ENCODE assay signal across 20 cellular contexts in the genomic region with DNA sequence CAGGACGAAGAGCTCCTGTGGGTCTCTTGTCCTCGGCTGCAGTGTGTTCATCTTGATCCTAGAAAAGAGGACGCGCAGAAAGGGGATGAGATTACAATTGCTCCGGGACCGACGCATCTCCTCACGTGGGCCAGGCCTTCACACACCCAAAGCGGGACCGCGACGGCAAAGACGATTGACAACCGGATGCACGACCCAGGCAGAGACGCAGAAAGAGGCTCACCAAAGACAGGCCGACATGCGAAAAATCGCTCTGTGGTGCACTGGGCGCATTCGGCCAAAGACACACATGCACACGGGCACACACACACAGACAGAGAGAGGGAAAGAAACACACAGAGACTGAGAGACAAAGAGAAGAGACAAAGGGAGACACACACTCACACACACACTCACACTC.
"Had no signal": no experiment of that assay in that cellular context is flagged by ENCODE, and none has a peak within 500 bp of the region (broad histone marks: within the 10 kb centered on the region; RNA-seq: fewer than 3 reads in every experiment).

No MANE protein-coding gene starts in this region.

- H3K4me3 Mint-ChIP-seq: endodermal cell; nephron; stimulated activated effector memory CD8-positive, alpha-beta T cell treated with anti-CD3 and anti-CD28 coated beads, Interleukin-12 subunit alpha, Interleukin-12 subunit beta, amount 100 ng/mL, for 72 hours; T-helper 17 cell had no signal

- H3K4me1 ChIP-seq: breast epithelium, esophagus squamous epithelium, gastrocnemius medialis, psoas muscle, right atrium auricular region, transverse colon, vagina had no signal

- H3K27me3 Mint-ChIP-seq: T-helper 17 cell had no signal

- H3K4me1 Mint-ChIP-seq: endodermal cell, nephron, T-helper 17 cell had no signal

- H3K4me3 ChIP-seq: breast epithelium, coronary artery, esophagus squamous epithelium, gastrocnemius medialis, ovary, psoas muscle, right atrium auricular region, skin epidermis, transverse colon, vagina had no signal

- DNase-seq: amniotic stem cell, cerebellar nuclear complex, endodermal cell, esophagus squamous epithelium, gastrocnemius medialis, hypothalamus, mesenchymal stem cell, psoas muscle, transverse colon had no signal

- ATAC-seq: activated CD4-positive, CD25-positive, alpha-beta regulatory T cell treated with anti-CD3 and anti-CD28 coated beads, Interleukin-2, amount 50 U/mL, for 24 hours; gastrocnemius medialis; psoas muscle; T-helper 17 cell had no signal

- H3K27me3 ChIP-seq: breast epithelium, esophagus squamous epithelium, gastrocnemius medialis, neutrophil, ovary, right atrium auricular region, transverse colon, vagina had no signal

- H3K27ac Mint-ChIP-seq: endodermal cell; nephron; stimulated activated effector memory CD8-positive, alpha-beta T cell treated with anti-CD3 and anti-CD28 coated beads, Interleukin-12 subunit alpha, Interleukin-12 subunit beta, amount 100 ng/mL, for 72 hours; T-helper 17 cell had no signal

- H3K9me3 ChIP-seq: esophagus squamous epithelium, gastrocnemius medialis, neutrophil, ovary, psoas muscle, right atrium auricular region, transverse colon, vagina had no signal

- H3K36me3 ChIP-seq: breast epithelium, esophagus squamous epithelium, gastrocnemius medialis, neutrophil, ovary, right atrium auricular region, transverse colon, vagina had no signal

- H3K36me3 Mint-ChIP-seq: stimulated activated effector memory CD8-positive, alpha-beta T cell treated with anti-CD3 and anti-CD28 coated beads, Interleukin-12 subunit alpha, Interleukin-12 subunit beta, amount 100 ng/mL, for 72 hours had no signal
